8 cellular contexts compared by ENCODE assay signal in the genomic region with DNA sequence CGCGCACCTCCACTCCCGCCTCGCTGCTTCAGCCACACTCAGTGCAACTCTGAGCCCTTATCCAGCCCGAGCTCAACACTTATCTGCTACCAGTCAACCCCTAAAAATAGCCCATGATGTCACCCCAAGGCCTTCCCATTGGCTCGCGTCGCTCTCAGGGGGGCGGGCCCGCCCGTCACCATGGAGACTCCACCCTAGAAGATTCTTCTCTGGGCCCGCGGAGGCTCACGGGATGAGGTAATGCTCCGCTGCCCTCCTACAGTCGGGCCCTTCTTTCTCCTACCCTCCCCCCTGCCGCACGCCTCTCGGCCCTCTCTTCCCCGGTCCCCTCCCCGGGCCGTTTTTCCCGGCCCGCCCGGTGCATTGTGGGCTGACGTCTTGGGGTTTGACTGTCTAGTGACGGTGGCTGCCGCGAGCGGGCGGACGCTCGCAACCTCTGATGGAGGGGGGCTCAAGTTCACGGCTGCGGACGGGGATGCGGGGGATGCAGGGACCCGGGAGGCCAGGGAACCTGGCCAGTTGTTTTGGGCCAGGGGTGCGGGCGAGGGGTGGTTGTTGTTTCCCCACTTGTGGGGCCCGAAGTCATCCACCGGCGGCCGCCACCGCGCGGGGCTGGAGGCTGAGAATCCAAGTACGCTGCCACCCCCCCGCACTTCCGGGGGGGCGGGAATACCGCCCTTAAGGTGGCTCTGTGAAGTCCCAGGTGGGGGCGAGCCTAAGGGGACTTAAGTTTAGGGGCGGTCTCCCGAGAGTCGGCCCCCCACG. TPM values are rescaled to one million over a fixed set of nuclear protein-coding genes. Genes with fewer than 3 reads are reported as not detected.
A peak's percentile ranks its signal among the peaks of the same experiment; 100 is the strongest.
DNase-seq lines count a peak whose midpoint lies in the region; TF ChIP-seq lines count a peak whose summit lies in the region.

A gene (minus strand): TSS at position 55 of the 765 bp plus-strand sequence. CDS start 977 bp downstream, outside the sequence.

- intact Hi-C loops in activated naive CD4-positive, alpha-beta T cell treated with anti-CD3 and anti-CD28 coated beads for 36 hours (cut with micrococcal nuclease) = loop anchor here (1.0 to 5.0 kb wide), 22 partner anchors 29 to 1030 kb away; a partner anchor contains a TSS

- H3K27me3 Mint-ChIP-seq in activated naive CD4-positive, alpha-beta T cell treated with anti-CD3 and anti-CD28 coated beads for 36 hours (ENCODE audit: low read depth) = no peaks in the 10 kb centered on the region

- peak within 1 kb of the TSS; percentile 99 for H3K27ac Mint-ChIP-seq in activated naive CD4-positive, alpha-beta T cell treated with anti-CD3 and anti-CD28 coated beads for 36 hours

- H3K27me3 ChIP-seq in neuron (ENCODE audit: insufficient read depth, low read length) (no peaks in the 10 kb centered on the region), subcutaneous abdominal adipose tissue (ENCODE audit: control insufficient read depth in 5 of 5, insufficient read depth in 4 of 5, low read length in 5 of 5) (no peaks in the 10 kb centered on the region)

- H2AFZ ChIP-seq in neuron (ENCODE audit: low read depth, low read length) = peak within 1 kb of the TSS; percentile 74

- peaks cover 11% of the 10 kb centered on the region for H3K9me3 Mint-ChIP-seq in activated naive CD4-positive, alpha-beta T cell treated with anti-CD3 and anti-CD28 coated beads for 36 hours

- peaks cover 7% of the 10 kb centered on the region for H3K36me3 ChIP-seq in neuron (ENCODE audit: insufficient read depth, low read length)
- H3K36me3 ChIP-seq in subcutaneous abdominal adipose tissue (ENCODE audit: control insufficient read depth in 5 of 5, insufficient read depth in 5 of 5, low read length in 5 of 5) = peaks cover 4 to 11% (median 9%) of the 10 kb centered on the region in 5 donors

- no peak for TF ChIP-seq CTCF in HFF-Myc (IDR thresholded peaks at IDR 0.05; ENCODE audit: low read depth, low read length, missing control alignments)

- H3K9ac ChIP-seq in subcutaneous abdominal adipose tissue (ENCODE audit: low read length in 5 of 5) = peak within 1 kb of the TSS; percentile 94 to 100 (median 100)

- H3K4me3 ChIP-seq in HFF-Myc (replicated peaks; ENCODE audit: low read depth, low read length) = peak within 1 kb of the TSS; percentile 68
- peak within 1 kb of the TSS; percentile 98 for H3K4me3 ChIP-seq in neuron (ENCODE audit: low read length)
- H3K4me3 ChIP-seq in subcutaneous abdominal adipose tissue (ENCODE audit: low read depth in 1 of 5, low read length in 5 of 5) = peak within 1 kb of the TSS; percentile 79 to 100 (median 98)

- H3K4me1 ChIP-seq in neuron (ENCODE audit: insufficient read depth, low read length) (peaks cover 20% of the 10 kb centered on the region), subcutaneous abdominal adipose tissue (ENCODE audit: control insufficient read depth in 5 of 5, insufficient read depth in 5 of 5, low read length in 5 of 5) (peaks cover 9 to 32% (median 18%) of the 10 kb centered on the region in 5 donors)

- H3K27ac ChIP-seq in subcutaneous abdominal adipose tissue (ENCODE audit: low read depth, low read length) = peak within 1 kb of the TSS; percentile 100

- peak; percentile 98 for DNase-seq in GM03348 (ENCODE audit: low spot score)
- DNase-seq in HFF-Myc (ENCODE audit: extremely low read depth, low read depth) = peak; percentile 99
- peak; percentile 99 for DNase-seq in NAMALWA (ENCODE audit: low spot score)
- peak; percentile 99 for DNase-seq in SK-N-DZ (ENCODE audit: low spot score)
- DNase-seq in activated naive CD4-positive, alpha-beta T cell treated with anti-CD3 and anti-CD28 coated beads for 36 hours = peak; percentile 99
- peak; percentile 99 for DNase-seq in foreskin melanocyte

- CTCF ChIA-PET in activated naive CD4-positive, alpha-beta T cell treated with anti-CD3 and anti-CD28 coated beads for 36 hours (lab: Charles Lee) = interaction anchor here (0.8 to 1.8 kb wide), 3 partner anchors 47 to 975 kb away, joined by 3 to 6 read pairs (median 4); no protein-coding TSS in a partner anchor

- peaks cover 31% of the 10 kb centered on the region for H3K36me3 Mint-ChIP-seq in activated naive CD4-positive, alpha-beta T cell treated with anti-CD3 and anti-CD28 coated beads for 36 hours (ENCODE audit: low read depth)

- H3K4me3 Mint-ChIP-seq in activated naive CD4-positive, alpha-beta T cell treated with anti-CD3 and anti-CD28 coated beads for 36 hours = peak within 1 kb of the TSS; percentile 97

- no peaks in the 10 kb centered on the region for H3K9me3 ChIP-seq in neuron (ENCODE audit: low read length)
- peaks cover 0 to 7% (median 0%) of the 10 kb centered on the region in 5 donors for H3K9me3 ChIP-seq in subcutaneous abdominal adipose tissue (ENCODE audit: control insufficient read depth in 5 of 5, low read length in 5 of 5)

- peaks cover 16% of the 10 kb centered on the region for H3K4me1 Mint-ChIP-seq in activated naive CD4-positive, alpha-beta T cell treated with anti-CD3 and anti-CD28 coated beads for 36 hours (ENCODE audit: low read depth)

RNA-seq across cellular contexts. Expression of the gene that starts here (rescaled TPM):
- polyA plus RNA-seq in SK-N-DZ (2014; cell fraction: cytosol; rRNA removed) = 20.6 and 20.9 TPM in 2 replicates
- polyA plus RNA-seq in SK-N-DZ (2014; cell fraction: nucleus; rRNA removed) = 11.6 and 14.7 TPM in 2 replicates
- 10 to 100 TPM; 24.2 to 25.9 TPM for total RNA-seq in activated naive CD4-positive, alpha-beta T cell treated with anti-CD3 and anti-CD28 coated beads for 36 hours

Comparison
In these comparisons a context has a peak if more than half of its experiments do, and no peak if none do; other contexts are left out.
1. Peak in every context shown above with its lines: DNase-seq, H3K4me3 ChIP-seq and H3K27ac ChIP-seq.